In genomic region chr4:146059153-146059552, GRCh38 we compare ENCODE assay signal across 15 cellular contexts.
A peak's percentile ranks its signal among the peaks of the same experiment; 100 is the strongest.
DNase-seq lines count a peak whose midpoint lies in the region; ATAC-seq, FAIRE-seq and TF ChIP-seq lines count a peak whose summit lies in the region.
"Had no signal": no experiment of that assay in that cellular context is flagged by ENCODE, and none has a peak within 500 bp of the region (broad histone marks: within the 10 kb centered on the region; RNA-seq: fewer than 3 reads in every experiment).

No MANE protein-coding gene starts in this region.

- H3K9me3 ChIP-seq in breast epithelium: no peaks in the 10 kb centered on the region
- H3K9me3 ChIP-seq: body of pancreas had no signal

- no peaks in the 10 kb centered on the region for H3K4me1 ChIP-seq in breast epithelium
- H3K4me1 ChIP-seq: body of pancreas had no signal

- ATAC-seq in GM18519 (IDR thresholded peaks at IDR 0.05; ENCODE audit: low FRiP score, unreplicated experiment): peak; percentile 33
- ATAC-seq in GM21717 (IDR thresholded peaks at IDR 0.05; ENCODE audit: unreplicated experiment): peak; percentile 24
- ATAC-seq in HG03442 (IDR thresholded peaks at IDR 0.05; ENCODE audit: unreplicated experiment): peak; percentile 38
- ATAC-seq: body of pancreas had no signal

- H3K27me3 ChIP-seq in bronchial epithelial cell (ENCODE audit: control insufficient read depth, insufficient read depth, low read length): peaks cover 2% of the 10 kb centered on the region
- no peaks in the 10 kb centered on the region for H3K27me3 ChIP-seq in breast epithelium
- H3K27me3 ChIP-seq: body of pancreas had no signal

- no peak for TF ChIP-seq CTCF in bronchial epithelial cell (IDR thresholded peaks at IDR 0.05; ENCODE audit: insufficient read depth, low read length, severe bottlenecking)
- no peak for TF ChIP-seq CTCF in breast epithelium (IDR thresholded peaks at IDR 0.05)

- H3K4me3 ChIP-seq in bronchial epithelial cell (ENCODE audit: low read depth, low read length) (no peak overlapping the region), breast epithelium (no peak overlapping the region)
- H3K4me3 ChIP-seq: body of pancreas had no signal

- H3K27ac ChIP-seq in breast epithelium: no peak overlapping the region
- H3K27ac ChIP-seq: body of pancreas, epithelial cell of prostate had no signal

- FAIRE-seq in bronchial epithelial cell (lab: Jason Lieb, UNC): peak; percentile 36

- DNase-seq in bronchial epithelial cell (ENCODE audit: low read depth) (no peak), breast epithelium (ENCODE audit: low spot score in 2 of 2) (no peak), NCI-H1436 (lab: John Stamatoyannopoulos, UW) (no peak)
- no peak for DNase-seq in NK-92 treated with Interleukin-12 subunit alpha and Interleukin-12 subunit beta, amount 100 ng/mL, for 24 hours (lab: John Stamatoyannopoulos, UW)
- DNase-seq in stimulated activated naive CD4-positive, alpha-beta T cell (lab: John Stamatoyannopoulos, UW): no peak
- DNase-seq: activated T-cell treated with anti-CD3 and anti-CD28 coated beads for 4 hours; body of pancreas; CD4-positive, alpha-beta memory T cell; NCI-H1048; stimulated activated CD8-positive, alpha-beta memory T cell treated with anti-CD3 and anti-CD28 coated beads, Interleukin-4, amount 100 ng/mL, for 48 hours; T-helper 9 cell had no signal

- TF ChIP-seq POLR2A in breast epithelium (IDR thresholded peaks at IDR 0.05): no peak

- intact Hi-C loops in breast epithelium (cut with DNase I; ENCODE audit: low total_unique reads): no loop called here

- no peaks in the 10 kb centered on the region for H3K36me3 ChIP-seq in bronchial epithelial cell (ENCODE audit: control insufficient read depth, insufficient read depth, low read length)
- H3K36me3 ChIP-seq in breast epithelium: no peaks in the 10 kb centered on the region
